Comparison of ENCODE assay signal across 21 cellular contexts in genomic region chr2:156601840-156602551, GRCh38.
"Had no signal": no experiment of that assay in that cellular context is flagged by ENCODE, and none has a peak within 500 bp of the region (broad histone marks: within the 10 kb centered on the region; RNA-seq: fewer than 3 reads in every experiment).

No MANE protein-coding gene starts in this region.

- H3K4me3 ChIP-seq: ascending aorta, lower lobe of right lung, sigmoid colon, uterus had no signal

- H3K9me3 Mint-ChIP-seq: activated CD4-positive, alpha-beta T cell treated with anti-CD3 and anti-CD28 coated beads, Interleukin-2, amount 10 ng/mL, durations not matched to agents 7 days and 5 days; dendritic cell treated with granulocyte-macrophage colony-stimulating factor and Interleukin-4, amounts not matched to agents 40 ng/mL and 50 ng/mL, for 4 days; stimulated activated effector memory CD8-positive, alpha-beta T cell treated with anti-CD3 and anti-CD28 coated beads, Interleukin-12 subunit alpha, Interleukin-12 subunit beta, amount 100 ng/mL, for 72 hours had no signal

- H3K9ac ChIP-seq: parathyroid adenoma had no signal

- H3K36me3 ChIP-seq: ascending aorta, lower lobe of right lung, sigmoid colon, uterus had no signal

- H3K4me1 ChIP-seq: ascending aorta, lower lobe of right lung, parathyroid adenoma, sigmoid colon, uterus had no signal

- H3K27me3 ChIP-seq: ascending aorta, sigmoid colon, uterus had no signal

- H3K4me1 Mint-ChIP-seq: activated CD4-positive, alpha-beta T cell treated with anti-CD3 and anti-CD28 coated beads, Interleukin-2, amount 10 ng/mL, durations not matched to agents 7 days and 5 days; stimulated activated effector memory CD8-positive, alpha-beta T cell treated with anti-CD3 and anti-CD28 coated beads, Interleukin-12 subunit alpha, Interleukin-12 subunit beta, amount 100 ng/mL, for 72 hours had no signal

- H3K27ac ChIP-seq: ascending aorta, lower lobe of right lung, parathyroid adenoma, sigmoid colon, uterus had no signal

- H3K4me3 Mint-ChIP-seq: activated CD4-positive, alpha-beta T cell treated with anti-CD3 and anti-CD28 coated beads, Interleukin-2, amount 10 ng/mL, durations not matched to agents 7 days and 5 days; dendritic cell treated with granulocyte-macrophage colony-stimulating factor and Interleukin-4, amounts not matched to agents 40 ng/mL and 50 ng/mL, for 4 days; stimulated activated effector memory CD8-positive, alpha-beta T cell treated with anti-CD3 and anti-CD28 coated beads, Interleukin-12 subunit alpha, Interleukin-12 subunit beta, amount 100 ng/mL, for 72 hours had no signal

- H3K27ac Mint-ChIP-seq: activated CD4-positive, alpha-beta T cell treated with anti-CD3 and anti-CD28 coated beads, Interleukin-2, amount 10 ng/mL, durations not matched to agents 7 days and 5 days; dendritic cell treated with granulocyte-macrophage colony-stimulating factor and Interleukin-4, amounts not matched to agents 40 ng/mL and 50 ng/mL, for 4 days; stimulated activated effector memory CD8-positive, alpha-beta T cell treated with anti-CD3 and anti-CD28 coated beads, Interleukin-12 subunit alpha, Interleukin-12 subunit beta, amount 100 ng/mL, for 72 hours had no signal

- H3K36me3 Mint-ChIP-seq: stimulated activated effector memory CD8-positive, alpha-beta T cell treated with anti-CD3 and anti-CD28 coated beads, Interleukin-12 subunit alpha, Interleukin-12 subunit beta, amount 100 ng/mL, for 72 hours had no signal

- H3K9me3 ChIP-seq: ascending aorta, lower lobe of right lung, sigmoid colon, uterus had no signal

- ATAC-seq: activated CD4-positive, CD25-positive, alpha-beta regulatory T cell treated with anti-CD3 and anti-CD28 coated beads, Interleukin-2, amount 50 U/mL, for 24 hours; esophagus mucosa; left colon; lower lobe of right lung; stimulated activated effector memory CD8-positive, alpha-beta T cell treated with anti-CD3 and anti-CD28 coated beads, Interleukin-12 subunit alpha, Interleukin-12 subunit beta, amount 100 ng/mL, for 72 hours had no signal

- H2AFZ ChIP-seq: parathyroid adenoma had no signal

- DNase-seq: activated CD4-positive, alpha-beta T cell treated with anti-CD3 and anti-CD28 coated beads, Interleukin-2, amount 10 ng/mL, durations not matched to agents 7 days and 5 days; activated CD8-positive, alpha-beta memory T cell treated with anti-CD3 and anti-CD28 coated beads, Interleukin-2, amount 50 U/mL, for 4 hours; activated effector memory CD4-positive, alpha-beta T cell treated with anti-CD3 and anti-CD28 coated beads, Interleukin-2, amount 50 U/mL, for 16 hours; activated naive CD4-positive, alpha-beta T cell treated with anti-CD3 and anti-CD28 coated beads, Interleukin-2, amount 50 U/mL, for 16 hours; activated T-cell treated with anti-CD3 and anti-CD28 coated beads, Interleukin-2, amount 50 U/mL, for 48 hours; effector CD8-positive, alpha-beta T cell; foreskin fibroblast; glutamatergic neuron; islet precursor cell; left colon; lower lobe of right lung; sigmoid colon; stimulated activated CD4-positive, alpha-beta T cell treated with anti-CD3 and anti-CD28 coated beads, Interleukin-4, amount 100 ng/mL, for 24 hours; T1000; uterus had no signal
